Comparison of ENCODE assay signal across 17 cellular contexts in genomic region chr11:1034456-1035295, GRCh38. TPM values are rescaled to one million over a fixed set of nuclear protein-coding genes. Genes with fewer than 3 reads are reported as not detected.
DNase-seq lines count a peak whose midpoint lies in the region; ATAC-seq and TF ChIP-seq lines count a peak whose summit lies in the region.
"Had no signal": no experiment of that assay in that cellular context is flagged by ENCODE, and none has a peak within 500 bp of the region (broad histone marks: within the 10 kb centered on the region; RNA-seq: fewer than 3 reads in every experiment).

No MANE protein-coding gene starts in this region.

- H4K20me1 ChIP-seq in neural progenitor cell (ENCODE audit: low read depth): no peaks in the 10 kb centered on the region

- H3K36me3 ChIP-seq in body of pancreas (replicated peaks in 1 of 2; ENCODE audit: insufficient read depth in 1 of 2, low read depth in 2 of 2) (no peaks in the 10 kb centered on the region), neural progenitor cell (no peaks in the 10 kb centered on the region)

- peaks cover 2% of the 10 kb centered on the region for H3K36me3 Mint-ChIP-seq in neural progenitor cell

- H3K9me3 ChIP-seq in body of pancreas (no peaks in the 10 kb centered on the region), neural progenitor cell (ENCODE audit: low read depth) (no peaks in the 10 kb centered on the region)

- no peak overlapping the region for H3K9ac ChIP-seq in neural progenitor cell

- H3K9me3 Mint-ChIP-seq in stimulated activated naive CD8-positive, alpha-beta T cell treated with anti-CD3 and anti-CD28 coated beads, Interleukin-15, amount 100 ng/mL, for 72 hours: peaks cover 0 to 7% of the 10 kb centered on the region in 2 donors
- no peaks in the 10 kb centered on the region for H3K9me3 Mint-ChIP-seq in neural progenitor cell
- H3K9me3 Mint-ChIP-seq: CD4-positive, alpha-beta T cell had no signal

- no peaks in the 10 kb centered on the region for H3K27me3 Mint-ChIP-seq in stimulated activated naive CD8-positive, alpha-beta T cell treated with anti-CD3 and anti-CD28 coated beads, Interleukin-15, amount 100 ng/mL, for 72 hours
- peaks cover 6% of the 10 kb centered on the region for H3K27me3 Mint-ChIP-seq in neural progenitor cell (ENCODE audit: insufficient read depth, low read depth)
- H3K27me3 Mint-ChIP-seq: B cell; CD4-positive, alpha-beta T cell had no signal

- intact Hi-C loops in body of pancreas (cut with DNase I): loop anchor here (5.0 kb wide), 1 partner anchor 177 kb away; no protein-coding TSS in a partner anchor

- H3K4me2 ChIP-seq in neural progenitor cell: peak overlapping the region; percentile 4

- H3K27me3 ChIP-seq in body of pancreas (no peaks in the 10 kb centered on the region), neural progenitor cell (no peaks in the 10 kb centered on the region)

- no peaks in the 10 kb centered on the region for H3F3A ChIP-seq in neural progenitor cell (ENCODE audit: low read depth)

- H3K27ac Mint-ChIP-seq in stimulated activated naive CD8-positive, alpha-beta T cell treated with anti-CD3 and anti-CD28 coated beads, Interleukin-15, amount 100 ng/mL, for 72 hours: peak overlapping the region in 1 of 2 donors; percentile 5
- H3K27ac Mint-ChIP-seq in neural progenitor cell: no peak overlapping the region
- H3K27ac Mint-ChIP-seq: B cell; CD4-positive, alpha-beta T cell had no signal

- no peaks in the 10 kb centered on the region for H3K4me1 Mint-ChIP-seq in stimulated activated naive CD8-positive, alpha-beta T cell treated with anti-CD3 and anti-CD28 coated beads, Interleukin-15, amount 100 ng/mL, for 72 hours
- H3K4me1 Mint-ChIP-seq in neural progenitor cell: no peaks in the 10 kb centered on the region
- H3K4me1 Mint-ChIP-seq: B cell had no signal

- DNase-seq in stimulated activated naive CD8-positive, alpha-beta T cell treated with anti-CD3 and anti-CD28 coated beads, Interleukin-15, amount 100 ng/mL, for 72 hours: no peak
- no peak for DNase-seq in stimulated activated naive CD8-positive, alpha-beta T cell treated with anti-CD3 and anti-CD28 coated beads, Interleukin-15, Interleukin-2, amounts not matched to agents 100 U/mL and 50 U/mL, for 24 hours
- DNase-seq in body of pancreas (peak; percentile 54 to 86 (median 68)), neural progenitor cell (ENCODE audit: low spot score) (peak; percentile 31), NCI-H1930 (lab: John Stamatoyannopoulos, UW) (no peak), NCI-H748 (lab: John Stamatoyannopoulos, UW; ENCODE audit: unreplicated experiment) (no peak)
- DNase-seq in activated T-cell treated with anti-CD3 and anti-CD28 coated beads, Interleukin-2, amount 50 U/mL, for 1 hour: no peak
- DNase-seq: C1 segment of cervical spinal cord; Calu3; CD4-positive, alpha-beta T cell; DMS 273 treated with DMSO at 0.1 percent for 48 hours; DND-41; GDM1; IMR-90 had no signal

- WGBS in body of pancreas, 2 donors: 36 to 44% methylated on average over 17 to 38 of the region's 39 CpGs

- no peaks in the 10 kb centered on the region for H3K79me2 ChIP-seq in neural progenitor cell (ENCODE audit: low read depth)

- TF ChIP-seq POLR2A in body of pancreas (IDR thresholded peaks at IDR 0.05): no peak

- no peak overlapping the region for H3K4me3 ChIP-seq in body of pancreas
- no peak overlapping the region for H3K4me3 ChIP-seq in neural progenitor cell

- H3K4me3 Mint-ChIP-seq in stimulated activated naive CD8-positive, alpha-beta T cell treated with anti-CD3 and anti-CD28 coated beads, Interleukin-15, amount 100 ng/mL, for 72 hours: no peak overlapping the region
- no peak overlapping the region for H3K4me3 Mint-ChIP-seq in neural progenitor cell
- H3K4me3 Mint-ChIP-seq: B cell; CD4-positive, alpha-beta T cell had no signal

- H2AFZ ChIP-seq in neural progenitor cell (replicated peaks): no peak overlapping the region

- peaks cover 65% of the 10 kb centered on the region for H3K4me1 ChIP-seq in body of pancreas
- peaks cover 12% of the 10 kb centered on the region for H3K4me1 ChIP-seq in neural progenitor cell

- ATAC-seq in stimulated activated naive CD8-positive, alpha-beta T cell treated with anti-CD3 and anti-CD28 coated beads, Interleukin-15, amount 100 ng/mL, for 72 hours: peak; percentile 2
- ATAC-seq in stimulated activated naive CD8-positive, alpha-beta T cell treated with anti-CD3 and anti-CD28 coated beads, Interleukin-15, Interleukin-2, amounts not matched to agents 100 U/mL and 50 U/mL, for 24 hours: no peak
- ATAC-seq in body of pancreas: peak; percentile 22
- ATAC-seq: HCT116 had no signal

- TF ChIP-seq CTCF in body of pancreas (IDR thresholded peaks at IDR 0.05): peak in 1 of 7 experiments; percentile 4
- no peak for TF ChIP-seq CTCF in neural progenitor cell (IDR thresholded peaks at IDR 0.05)

- H3K27ac ChIP-seq in body of pancreas (peak overlapping the region; percentile 65 to 82 (median 79)), neural progenitor cell (no peak overlapping the region)

RNA-seq across cellular contexts. Expression of gene MUC6, which starts 1.8 kb away (rescaled TPM):
- total RNA-seq in body of pancreas (100 to 1,000 TPM; 101 to 194 TPM), neural progenitor cell (ENCODE audit: low replicate concordance) (not detected in 2 replicates)
- total RNA-seq: B cell; CD4-positive, alpha-beta T cell; H4; IMR-90 had no signal

RNA-seq across cellular contexts. Expression of gene MUC2, which starts 40.0 kb away (rescaled TPM):
- total RNA-seq in body of pancreas: under 1 TPM in 1 of 2 donors, not detected in 1; under 0.01 TPM
- total RNA-seq in neural progenitor cell (ENCODE audit: low replicate concordance): not detected in 2 replicates
- total RNA-seq: B cell; Calu3; CD4-positive, alpha-beta T cell; H4; IMR-90 had no signal

Comparison
In these comparisons a context has a peak if more than half of its experiments do, and no peak if none do; other contexts are left out.
1. DNase-seq: peak in body of pancreas (4 of 4) and neural progenitor cell (single experiment); none in stimulated activated naive CD8-positive, alpha-beta T cell treated with anti-CD3 and anti-CD28 coated beads, Interleukin-15, amount 100 ng/mL, for 72 hours (0 of 2), stimulated activated naive CD8-positive, alpha-beta T cell treated with anti-CD3 and anti-CD28 coated beads, Interleukin-15, Interleukin-2, amounts not matched to agents 100 U/mL and 50 U/mL, for 24 hours (single experiment), activated T-cell treated with anti-CD3 and anti-CD28 coated beads, Interleukin-2, amount 50 U/mL, for 1 hour (single experiment), NCI-H1930 (0 of 2) and NCI-H748 (single experiment).
2. RNA of gene MUC6, which starts 1.8 kb away (total RNA-seq): 101 to 194 TPM in body of pancreas; not detected in neural progenitor cell; every median in the first group is over 100 times any median in the second.